10 cellular contexts compared by ENCODE assay signal in genomic region chr4:105551968-105552746, GRCh38. TPM values are rescaled to one million over a fixed set of nuclear protein-coding genes. Genes with fewer than 3 reads are reported as not detected.
DNase-seq lines count a peak whose midpoint lies in the region; ATAC-seq and TF ChIP-seq lines count a peak whose summit lies in the region.
"Had no signal": no experiment of that assay in that cellular context is flagged by ENCODE, and none has a peak within 500 bp of the region (broad histone marks: within the 10 kb centered on the region; RNA-seq: fewer than 3 reads in every experiment).

Gene ARHGEF38, plus strand, starts transcription at chr4:105552620. Its CDS starts 146 bp downstream, at chr4:105552766.

- no peak for TF ChIP-seq POLR2A in IMR-90 (IDR thresholded peaks at IDR 0.05; ENCODE audit: low read depth, low read length)

- H3K9me2 ChIP-seq in PC-3 (replicated peaks; ENCODE audit: low read length) (no peaks in the 10 kb centered on the region; the same call in 1 of the 2 replicates), hepatocyte (replicated peaks; ENCODE audit: insufficient read depth) (no peaks in the 10 kb centered on the region)

- H3K56ac ChIP-seq in IMR-90 (ENCODE audit: extremely low read depth, insufficient read depth, low read length): no peak within 1 kb of the TSS

- H3K36me3 Mint-ChIP-seq in activated naive CD4-positive, alpha-beta T cell treated with anti-CD3 and anti-CD28 coated beads for 36 hours (ENCODE audit: low read depth): no peaks in the 10 kb centered on the region

- H3K27me3 Mint-ChIP-seq in activated naive CD4-positive, alpha-beta T cell treated with anti-CD3 and anti-CD28 coated beads for 36 hours (ENCODE audit: low read depth): peaks cover 10% of the 10 kb centered on the region

- H2BK120ac ChIP-seq in IMR-90 (ENCODE audit: low read depth, low read length): no peak within 1 kb of the TSS

- H3K4me1 Mint-ChIP-seq in activated naive CD4-positive, alpha-beta T cell treated with anti-CD3 and anti-CD28 coated beads for 36 hours (ENCODE audit: low read depth): no peaks in the 10 kb centered on the region

- H3K36me3 ChIP-seq in IMR-90 (ENCODE audit: control insufficient read depth, insufficient read depth, low read length) (no peaks in the 10 kb centered on the region), PC-3 (ENCODE audit: low read depth, low read length) (no peaks in the 10 kb centered on the region), hepatocyte (replicated peaks; ENCODE audit: insufficient read depth, low read depth) (no peaks in the 10 kb centered on the region)

- H3K27ac Mint-ChIP-seq in activated naive CD4-positive, alpha-beta T cell treated with anti-CD3 and anti-CD28 coated beads for 36 hours: no peak within 1 kb of the TSS

- no peak within 1 kb of the TSS for H3K14ac ChIP-seq in IMR-90 (replicated peaks; ENCODE audit: low read depth, low read length)

- no peak within 1 kb of the TSS for H3K27ac ChIP-seq in IMR-90 (ENCODE audit: insufficient read depth, low read length)
- H3K27ac ChIP-seq in PC-3 (ENCODE audit: low read length): peak within 1 kb of the TSS; percentile 99
- peak within 1 kb of the TSS; percentile 98 for H3K27ac ChIP-seq in hepatocyte

- no peak within 1 kb of the TSS for H2BK20ac ChIP-seq in IMR-90 (ENCODE audit: low read depth, low read length)

- H4K91ac ChIP-seq in IMR-90 (ENCODE audit: insufficient read depth, low read depth, low read length): no peak within 1 kb of the TSS

- no peak within 1 kb of the TSS for H3K23ac ChIP-seq in IMR-90 (ENCODE audit: low read depth, low read length)

- ATAC-seq in IMR-90 (ENCODE audit: low read depth): peak; percentile 32; the same call in 1 of the 2 replicates
- peak; percentile 84 for ATAC-seq in PC-3
- ATAC-seq in GM18520 (IDR thresholded peaks at IDR 0.05; ENCODE audit: unreplicated experiment): no peak
- ATAC-seq in HG03432 (IDR thresholded peaks at IDR 0.05; ENCODE audit: unreplicated experiment): no peak
- ATAC-seq in HG02885 (IDR thresholded peaks at IDR 0.05; ENCODE audit: poor library complexity, unreplicated experiment): no peak

- no peaks in the 10 kb centered on the region for H3K9me1 ChIP-seq in IMR-90 (ENCODE audit: insufficient read depth, low read length)

- in situ Hi-C loops in IMR-90 (cut with MboI; ENCODE audit: low sequenced_read_pairs): no loop called here

- H3K18ac ChIP-seq in IMR-90 (ENCODE audit: low read depth, low read length): no peak within 1 kb of the TSS

- H4K20me1 ChIP-seq in IMR-90 (ENCODE audit: insufficient read depth, low read length): no peaks in the 10 kb centered on the region
- H4K20me1 ChIP-seq in PC-3 (ENCODE audit: low read length): no peaks in the 10 kb centered on the region
- no peaks in the 10 kb centered on the region for H4K20me1 ChIP-seq in hepatocyte (ENCODE audit: insufficient read depth, poor library complexity, severe bottlenecking)

- H4K5ac ChIP-seq in IMR-90 (ENCODE audit: low read depth, low read length): no peak within 1 kb of the TSS

- intact Hi-C loops in IMR-90 (cut with micrococcal nuclease) (no loop called here), PC-3 (cut with micrococcal nuclease) (loop anchor here (1.0 to 10.0 kb wide), 7 partner anchors 17 to 353 kb away; no protein-coding TSS in a partner anchor)
- intact Hi-C loops in activated naive CD4-positive, alpha-beta T cell treated with anti-CD3 and anti-CD28 coated beads for 36 hours (cut with micrococcal nuclease): no loop called here

- POLR2A ChIA-PET in IMR-90 (lab: Charles Lee; ENCODE audit: unreplicated experiment) (no interaction called here), PC-3 (lab: Charles Lee; ENCODE audit: unreplicated experiment) (interaction anchor here (0.6 to 0.9 kb wide), 3 partner anchors 49 to 146 kb away, joined by 3 to 5 read pairs (median 3); no protein-coding TSS in a partner anchor)

- no peak within 1 kb of the TSS for H3K4ac ChIP-seq in IMR-90 (ENCODE audit: low read depth, low read length)

- H3K27me3 ChIP-seq in IMR-90 (ENCODE audit: control insufficient read depth, insufficient read depth, low read length): no peaks in the 10 kb centered on the region
- H3K27me3 ChIP-seq in PC-3 (ENCODE audit: low read length): no peaks in the 10 kb centered on the region
- no peaks in the 10 kb centered on the region for H3K27me3 ChIP-seq in hepatocyte

- H3K4me2 ChIP-seq in IMR-90 (ENCODE audit: low read depth, low read length): no peak within 1 kb of the TSS
- H3K4me2 ChIP-seq in PC-3 (ENCODE audit: low read length): peak within 1 kb of the TSS; percentile 82
- H3K4me2 ChIP-seq in hepatocyte: peak within 1 kb of the TSS; percentile 70

- H3K9ac ChIP-seq in IMR-90 (ENCODE audit: low read depth, low read length): no peak within 1 kb of the TSS
- peak within 1 kb of the TSS; percentile 81 for H3K9ac ChIP-seq in PC-3 (ENCODE audit: low read length)

- H3K4me3 ChIP-seq in IMR-90 (ENCODE audit: insufficient read depth, low read depth, low read length) (no peak within 1 kb of the TSS), PC-3 (ENCODE audit: low read length) (peak within 1 kb of the TSS; percentile 58), hepatocyte (peak within 1 kb of the TSS; percentile 23)

- H2AFZ ChIP-seq in IMR-90 (replicated peaks; ENCODE audit: low read length, poor library complexity) (peak within 1 kb of the TSS; percentile 39), PC-3 (ENCODE audit: low read length) (peak within 1 kb of the TSS; percentile 44), hepatocyte (peak within 1 kb of the TSS; percentile 36)

- DNase-seq in IMR-90: peak; percentile 7
- peak; percentile 89 for DNase-seq in PC-3
- DNase-seq in hepatocyte (ENCODE audit: low spot score): peak; percentile 81
- peak; percentile 6 for DNase-seq in stromal cell of bone marrow (ENCODE audit: low read depth)
- no peak for DNase-seq in activated naive CD4-positive, alpha-beta T cell treated with anti-CD3 and anti-CD28 coated beads for 36 hours
- DNase-seq: glutamatergic neuron; stimulated activated CD4-positive, alpha-beta T cell treated with anti-CD3 and anti-CD28 coated beads, Interleukin-4, amount 100 ng/mL, for 24 hours had no signal

- dilution Hi-C loops in IMR-90 (cut with HindIII; ENCODE audit: low sequenced_read_pairs, unreplicated experiment): no loop called here

- H3K9me3 ChIP-seq in IMR-90 (ENCODE audit: control insufficient read depth, insufficient read depth, low read length) (no peaks in the 10 kb centered on the region), PC-3 (ENCODE audit: low read length) (no peaks in the 10 kb centered on the region), hepatocyte (ENCODE audit: low read depth) (no peaks in the 10 kb centered on the region)

- H3K79me2 ChIP-seq in PC-3 (ENCODE audit: low read length) (peaks cover 10% of the 10 kb centered on the region; the same call in 1 of the 2 replicates), hepatocyte (peaks cover 17% of the 10 kb centered on the region)

- no peaks in the 10 kb centered on the region for H3K9me3 Mint-ChIP-seq in activated naive CD4-positive, alpha-beta T cell treated with anti-CD3 and anti-CD28 coated beads for 36 hours

- CTCF ChIA-PET in IMR-90 (lab: Yijun Ruan, JAX) (no interaction called here), PC-3 (lab: Charles Lee) (interaction anchor here (0.9 kb wide), 1 partner anchor 81 kb away, joined by 4 read pairs; no protein-coding TSS in a partner anchor)
- CTCF ChIA-PET in activated naive CD4-positive, alpha-beta T cell treated with anti-CD3 and anti-CD28 coated beads for 36 hours (lab: Charles Lee): interaction anchor here (0.7 kb wide), 1 partner anchor 696 kb away, joined by 6 read pairs; no protein-coding TSS in a partner anchor

- no peaks in the 10 kb centered on the region for H3K79me1 ChIP-seq in IMR-90 (ENCODE audit: low read depth in 1 of 2, low read length in 2 of 2)

- no peak within 1 kb of the TSS for H2BK5ac ChIP-seq in IMR-90 (ENCODE audit: low read depth, low read length, poor library complexity, severe bottlenecking)

- TF ChIP-seq CTCF in IMR-90 (conservative IDR thresholded peaks at IDR 0.05; ENCODE audit: low read depth, low read length) (no peak), PC-3 (conservative IDR thresholded peaks at IDR 0.05; ENCODE audit: low read depth, low read length) (no peak), hepatocyte (IDR thresholded peaks at IDR 0.05; ENCODE audit: poor library complexity) (no peak)

- no peaks in the 10 kb centered on the region for H3F3A ChIP-seq in PC-3 (ENCODE audit: low read length, unreplicated experiment)

- H3K4me1 ChIP-seq in IMR-90 (ENCODE audit: control insufficient read depth, insufficient read depth, low read length) (no peaks in the 10 kb centered on the region), PC-3 (ENCODE audit: insufficient read depth, low read length) (peaks cover 52% of the 10 kb centered on the region), hepatocyte (ENCODE audit: insufficient read depth) (peaks cover 17% of the 10 kb centered on the region)

- no peak within 1 kb of the TSS for H2BK15ac ChIP-seq in IMR-90 (ENCODE audit: low read depth, low read length)

- WGBS in IMR-90 (ENCODE audit: extremely low coverage in 2 of 2, insufficient read length in 1 of 2), 2 experiments: 38% methylated on average over 7 of the region's 11 CpGs; no CpG with 5 or more reads in 1 of the 2 experiments
- WGBS in hepatocyte (ENCODE audit: low lambda C conversion rate, missing lambda C conversion rate): 24% methylated on average over 11 of the region's 11 CpGs

- H3K4me3 Mint-ChIP-seq in activated naive CD4-positive, alpha-beta T cell treated with anti-CD3 and anti-CD28 coated beads for 36 hours: no peak within 1 kb of the TSS

- H2AK5ac ChIP-seq in IMR-90 (ENCODE audit: low read depth, low read length): no peak within 1 kb of the TSS

- H4K8ac ChIP-seq in IMR-90 (ENCODE audit: low read depth in 2 of 2, low read length in 2 of 2): no peak within 1 kb of the TSS

- no peak within 1 kb of the TSS for H2AK9ac ChIP-seq in IMR-90 (replicated peaks; ENCODE audit: low read depth, low read length, poor library complexity)

- no peak for TF ChIP-seq RAD21 in IMR-90 (IDR thresholded peaks at IDR 0.05; ENCODE audit: low read length)

- BruUV-seq in IMR-90 (replicated peaks; lab: Mats Ljungman, UMichigan) (no TSS peak), PC-3 (replicated peaks; lab: Mats Ljungman, UMichigan) (no TSS peak)

TF ChIP-seq in IMR-90, 13 proteins besides CTCF, POLR2A, EP300 and RAD21 (continues in another document):
- TF ChIP-seq RCOR1 (IDR thresholded peaks at IDR 0.05; ENCODE audit: insufficient replicate concordance, low read length): no peak

RNA-seq across cellular contexts. Expression of gene ARHGEF38, which starts in this region (rescaled TPM):
- total RNA-seq in IMR-90 (2012; rRNA removed): not detected in 2 replicates
- not detected in 2 replicates for polyA plus RNA-seq in IMR-90 (2012; rRNA removed)
- not detected in 2 replicates for polyA plus RNA-seq in IMR-90 (2012; cell fraction: cytosol; rRNA removed)
- polyA plus RNA-seq in IMR-90 (2012; cell fraction: nucleus; rRNA removed; ENCODE audit: low replicate concordance): not detected in 2 replicates
- 2.0 and 5.9 TPM in 2 replicates for total RNA-seq in PC-3 (2014; rRNA removed)
- total RNA-seq in hepatocyte: 3.7 and 4.0 TPM in 2 replicates
- polyA plus RNA-seq in hepatocyte: 1.6 and 2.0 TPM in 2 replicates
- not detected for total RNA-seq in activated naive CD4-positive, alpha-beta T cell treated with anti-CD3 and anti-CD28 coated beads for 36 hours

Comparison
In these comparisons a context has a peak if more than half of its experiments do, and no peak if none do; other contexts are left out.
1. Peak in DNase-seq and ATAC-seq in IMR-90; RNA of the gene not detected or under 1 TPM.